9 cellular contexts compared by ENCODE assay signal in the genomic region with DNA sequence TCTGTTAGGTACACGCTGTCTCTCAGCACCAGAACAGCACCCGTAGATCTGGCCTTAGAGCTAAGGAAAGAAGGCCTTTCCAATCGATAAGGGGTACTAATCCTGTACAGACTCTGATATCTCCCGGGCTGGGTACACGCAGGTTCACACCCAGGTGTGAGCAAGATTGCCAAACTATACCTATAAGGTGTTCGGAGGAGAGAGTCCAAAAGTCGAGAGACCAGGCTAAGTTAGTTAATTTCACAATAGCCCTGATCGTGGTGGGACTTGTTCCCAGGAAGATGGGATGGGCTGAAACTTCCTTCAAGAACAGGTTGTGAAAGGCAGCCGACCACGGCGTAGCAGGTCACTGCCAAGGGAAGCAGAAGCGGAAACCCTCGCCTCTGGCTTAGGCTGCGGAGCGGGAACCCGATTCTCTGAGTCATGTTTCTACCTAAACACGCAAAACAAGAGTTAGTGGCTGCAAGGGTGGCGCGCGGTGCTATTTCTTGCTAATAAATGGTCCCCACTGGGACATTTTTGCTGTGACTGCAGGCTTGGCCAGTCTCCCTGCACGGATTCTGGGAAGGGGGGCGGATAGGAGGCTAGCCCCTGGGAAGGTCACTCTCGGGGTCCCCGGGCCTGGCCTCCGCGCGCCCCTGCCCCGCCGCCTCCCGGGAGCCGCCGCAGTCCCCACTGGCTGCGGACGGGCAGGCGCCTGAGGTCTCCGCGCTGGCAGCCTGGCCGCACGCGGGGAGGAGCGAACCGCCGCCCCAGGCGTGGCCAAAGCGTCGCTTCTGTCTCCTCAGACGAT.
A peak's percentile ranks its signal among the peaks of the same experiment; 100 is the strongest.
DNase-seq lines count a peak whose midpoint lies in the region; FAIRE-seq lines count a peak whose summit lies in the region.
"Had no signal": no experiment of that assay in that cellular context is flagged by ENCODE, and none has a peak within 500 bp of the region (broad histone marks: within the 10 kb centered on the region; RNA-seq: fewer than 3 reads in every experiment).

No MANE protein-coding gene starts in this region.

- H3K27me3 ChIP-seq in small intestine (ENCODE audit: control insufficient read depth in 2 of 2, insufficient read depth in 2 of 2, low read length in 2 of 2): no peaks in the 10 kb centered on the region

- DNase-seq in DMS 273 (lab: John Stamatoyannopoulos, UW; ENCODE audit: unreplicated experiment) (peak; percentile 46), DMS 273 treated with DMSO at 0.1 percent for 48 hours (lab: John Stamatoyannopoulos, UW) (no peak), NCI-H2227 (lab: John Stamatoyannopoulos, UW; ENCODE audit: unreplicated experiment) (peak; percentile 12), small intestine (peak; percentile 97), NCI-H774 (lab: John Stamatoyannopoulos, UW) (no peak)
- no peak for DNase-seq in effector CD4-positive, alpha-beta T cell

- H3K36me3 ChIP-seq in small intestine (ENCODE audit: control insufficient read depth in 2 of 2, insufficient read depth in 2 of 2, low read length in 2 of 2): no peaks in the 10 kb centered on the region

- no peaks in the 10 kb centered on the region for H3K9me3 ChIP-seq in small intestine (ENCODE audit: control insufficient read depth, low read depth)

- peak overlapping the region; percentile 66 for H3K4me3 Mint-ChIP-seq in activated naive CD8-positive, alpha-beta T cell

- no peaks in the 10 kb centered on the region for H3K4me1 ChIP-seq in small intestine (ENCODE audit: control insufficient read depth in 2 of 2, insufficient read depth in 1 of 2, low read depth in 1 of 2, low read length in 1 of 2)

- FAIRE-seq in small intestine (lab: Jason Lieb, UNC): no peak

- H3K9me3 Mint-ChIP-seq in activated naive CD8-positive, alpha-beta T cell (ENCODE audit: low read depth): no peaks in the 10 kb centered on the region

- no peaks in the 10 kb centered on the region for H3K36me3 Mint-ChIP-seq in activated naive CD8-positive, alpha-beta T cell

- WGBS in small intestine, 3 donors: 5 to 11% (median 8%) methylated on average over 44 to 47 of the region's 47 CpGs

- peak overlapping the region; percentile 76 to 98 for H3K27ac ChIP-seq in small intestine (ENCODE audit: low read depth in 1 of 2, low read length in 1 of 2)
- H3K27ac ChIP-seq: 22Rv1 had no signal

- H3K4me3 ChIP-seq in iPS-11a (ENCODE audit: low read depth, low read length): peak overlapping the region; percentile 47
- peak overlapping the region in 1 of 2 donors; percentile 54 for H3K4me3 ChIP-seq in small intestine (ENCODE audit: low read depth in 1 of 2, low read length in 2 of 2)

- peaks cover 17% of the 10 kb centered on the region for H3K27me3 Mint-ChIP-seq in activated naive CD8-positive, alpha-beta T cell

- H3K4me1 Mint-ChIP-seq in activated naive CD8-positive, alpha-beta T cell (ENCODE audit: low read depth): peaks cover 11% of the 10 kb centered on the region

- no peak overlapping the region for H3K27ac Mint-ChIP-seq in activated naive CD8-positive, alpha-beta T cell

Comparison
In these comparisons a context has a peak if more than half of its experiments do, and no peak if none do; other contexts are left out.
1. DNase-seq: peak in DMS 273 (single experiment), NCI-H2227 (single experiment) and small intestine (single experiment); none in DMS 273 treated with DMSO at 0.1 percent for 48 hours (single experiment), NCI-H774 (single experiment) and effector CD4-positive, alpha-beta T cell (single experiment).